In genomic region chr11:132312616-132313210, GRCh38 we compare ENCODE assay signal across 9 cellular contexts.
DNase-seq lines count a peak whose midpoint lies in the region; ATAC-seq and TF ChIP-seq lines count a peak whose summit lies in the region.
"Had no signal": no experiment of that assay in that cellular context is flagged by ENCODE, and none has a peak within 500 bp of the region (broad histone marks: within the 10 kb centered on the region; RNA-seq: fewer than 3 reads in every experiment).

No MANE protein-coding gene starts in this region.

- peaks cover 52% of the 10 kb centered on the region for H3K27me3 Mint-ChIP-seq in progenitor cell of endocrine pancreas

- H3K9me3 Mint-ChIP-seq in progenitor cell of endocrine pancreas (ENCODE audit: low read depth) = no peaks in the 10 kb centered on the region
- peaks cover 5 to 9% of the 10 kb centered on the region in 2 donors for H3K9me3 Mint-ChIP-seq in activated naive CD4-positive, alpha-beta T cell treated with anti-CD3 and anti-CD28 coated beads, Interleukin-2, amount 50 U/mL, for 72 hours

- H3K4me1 Mint-ChIP-seq in progenitor cell of endocrine pancreas (ENCODE audit: low read depth) = no peaks in the 10 kb centered on the region

- peak; percentile 2 for DNase-seq in AG09309 (ENCODE audit: low read depth)
- DNase-seq in NCI-H748 (lab: John Stamatoyannopoulos, UW; ENCODE audit: unreplicated experiment) = peak; percentile 81
- DNase-seq in fibroblast of gingiva (ENCODE audit: low read depth) = peak; percentile 36
- DNase-seq in progenitor cell of endocrine pancreas (ENCODE audit: low spot score, unreplicated experiment) = no peak
- DNase-seq in stimulated activated CD4-positive, alpha-beta T cell treated with anti-CD3 and anti-CD28 coated beads, Interleukin-4, amount 100 ng/mL, for 24 hours = no peak
- DNase-seq in activated naive CD4-positive, alpha-beta T cell treated with anti-CD3 and anti-CD28 coated beads, Interleukin-2, amount 50 U/mL, for 72 hours (ENCODE audit: low spot score in 2 of 2) = no peak
- no peak for DNase-seq in activated CD4-positive, alpha-beta T cell treated with anti-CD3 and anti-CD28 coated beads, Interleukin-2, amount 50 U/mL, for 1 hour

- H3K4me3 Mint-ChIP-seq in progenitor cell of endocrine pancreas (ENCODE audit: low read depth) = no peak overlapping the region
- H3K4me3 Mint-ChIP-seq: activated naive CD8-positive, alpha-beta T cell had no signal

- peak; percentile 58 for TF ChIP-seq CTCF in AG09309 (IDR thresholded peaks at IDR 0.05; ENCODE audit: control insufficient read depth, insufficient read depth, low read depth, low read length, missing control alignments)
- peak; percentile 73 for TF ChIP-seq CTCF in progenitor cell of endocrine pancreas (IDR thresholded peaks at IDR 0.05; ENCODE audit: unreplicated experiment)

- peak; percentile 54 for ATAC-seq in GM21515 (IDR thresholded peaks at IDR 0.05; ENCODE audit: unreplicated experiment)
- ATAC-seq in activated naive CD4-positive, alpha-beta T cell treated with anti-CD3 and anti-CD28 coated beads, Interleukin-2, amount 50 U/mL, for 72 hours = no peak

- no peaks in the 10 kb centered on the region for H3K36me3 Mint-ChIP-seq in progenitor cell of endocrine pancreas (ENCODE audit: insufficient read depth)
- H3K36me3 Mint-ChIP-seq in activated naive CD4-positive, alpha-beta T cell treated with anti-CD3 and anti-CD28 coated beads, Interleukin-2, amount 50 U/mL, for 72 hours = no peaks in the 10 kb centered on the region
- H3K36me3 Mint-ChIP-seq: activated naive CD8-positive, alpha-beta T cell had no signal

- H3K4me3 ChIP-seq in AG09309 (ENCODE audit: control insufficient read depth, low read depth, low read length) = no peak overlapping the region

- H3K27ac Mint-ChIP-seq in progenitor cell of endocrine pancreas = no peak overlapping the region
- H3K27ac Mint-ChIP-seq in activated naive CD4-positive, alpha-beta T cell treated with anti-CD3 and anti-CD28 coated beads, Interleukin-2, amount 50 U/mL, for 72 hours = no peak overlapping the region
- H3K27ac Mint-ChIP-seq: activated naive CD8-positive, alpha-beta T cell had no signal

Comparison
In these comparisons a context has a peak if more than half of its experiments do, and no peak if none do; other contexts are left out.
1. DNase-seq: peak in AG09309 (single experiment), NCI-H748 (single experiment) and fibroblast of gingiva (single experiment); none in progenitor cell of endocrine pancreas (single experiment), stimulated activated CD4-positive, alpha-beta T cell treated with anti-CD3 and anti-CD28 coated beads, Interleukin-4, amount 100 ng/mL, for 24 hours (single experiment), activated naive CD4-positive, alpha-beta T cell treated with anti-CD3 and anti-CD28 coated beads, Interleukin-2, amount 50 U/mL, for 72 hours (0 of 2) and activated CD4-positive, alpha-beta T cell treated with anti-CD3 and anti-CD28 coated beads, Interleukin-2, amount 50 U/mL, for 1 hour (single experiment).